In the genomic region with DNA sequence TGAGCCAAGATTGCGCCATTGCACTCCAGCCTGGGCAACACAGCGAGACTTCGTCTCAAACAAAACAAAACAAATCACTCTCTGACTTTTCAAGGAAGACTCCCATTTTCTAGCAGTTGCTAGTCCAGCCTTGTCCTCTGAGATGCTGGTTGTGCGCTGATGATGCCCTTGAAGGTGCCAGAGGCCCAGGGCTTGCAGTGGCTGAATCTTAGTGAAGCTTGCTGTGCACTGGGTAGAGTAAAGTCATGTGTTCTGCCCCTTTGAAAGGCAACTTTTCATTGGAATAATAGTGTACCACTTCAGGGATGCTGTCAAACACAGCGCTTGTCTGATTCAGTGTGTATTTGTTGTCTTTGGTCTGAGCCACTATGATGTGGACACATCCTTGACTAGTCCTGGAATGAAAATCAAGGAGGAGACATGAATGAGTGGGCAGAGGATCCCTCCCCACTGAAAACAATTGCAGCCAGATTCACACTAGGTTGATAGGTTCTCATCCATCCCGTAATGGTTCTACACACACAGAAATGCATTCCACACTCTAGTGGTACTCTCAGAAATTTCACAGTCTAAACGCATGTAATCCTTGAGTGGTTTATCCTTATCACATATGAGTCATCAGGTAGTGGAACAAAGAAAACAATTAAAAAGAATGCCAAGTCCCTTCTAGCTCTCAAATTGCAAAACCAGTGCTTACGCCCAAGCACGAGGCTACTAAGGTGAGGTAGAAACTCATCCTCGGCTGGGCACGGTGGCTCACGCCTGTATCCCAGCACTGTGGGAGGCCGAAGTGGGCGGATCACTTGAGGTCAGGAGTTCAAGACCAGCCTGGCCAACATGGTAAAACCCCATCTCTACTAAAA, we compare ENCODE assay signal across 1 cellular context.
TF ChIP-seq lines count a peak whose summit lies in the region.

No MANE protein-coding gene starts in this region.

TF ChIP-seq in HEK293, 187 proteins besides CTCF, POLR2A, EP300 and RAD21 (continued from another document and continues in another):
- TF ChIP-seq, protein P1, sequence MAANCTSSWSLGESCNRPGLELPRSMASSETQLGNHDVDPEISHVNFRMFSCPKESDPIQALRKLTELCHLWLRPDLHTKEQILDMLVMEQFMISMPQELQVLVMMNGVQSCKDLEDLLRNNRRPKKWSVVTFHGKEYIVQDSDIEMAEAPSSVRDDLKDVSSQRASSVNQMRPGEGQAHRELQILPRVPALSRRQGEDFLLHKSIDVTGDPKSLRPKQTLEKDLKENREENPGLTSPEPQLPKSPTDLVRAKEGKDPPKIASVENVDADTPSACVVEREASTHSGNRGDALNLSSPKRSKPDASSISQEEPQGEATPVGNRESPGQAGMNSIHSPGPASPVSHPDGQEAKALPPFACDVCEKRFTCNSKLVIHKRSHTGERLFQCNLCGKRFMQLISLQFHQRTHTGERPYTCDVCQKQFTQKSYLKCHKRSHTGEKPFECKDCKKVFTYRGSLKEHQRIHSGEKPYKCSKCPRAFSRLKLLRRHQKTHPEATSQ (tag by site-specific recombination; IDR thresholded peaks at IDR 0.05) = 0 out of 2 replicates have a peak, but pooled peaks have one; percentile 77
- no peak for TF ChIP-seq HOXA7 (CRISPR knock-in tag; IDR thresholded peaks at IDR 0.05; ENCODE audit: borderline replicate concordance)
- TF ChIP-seq ZNF785 (tag by site-specific recombination; IDR thresholded peaks at IDR 0.05) = peak; percentile 61; the same call in 1 of the 2 replicates
- TF ChIP-seq SP3 (tag by site-specific recombination; IDR thresholded peaks at IDR 0.05) = peak; percentile 43; the same call in 1 of the 2 replicates
- TF ChIP-seq, protein P2, sequence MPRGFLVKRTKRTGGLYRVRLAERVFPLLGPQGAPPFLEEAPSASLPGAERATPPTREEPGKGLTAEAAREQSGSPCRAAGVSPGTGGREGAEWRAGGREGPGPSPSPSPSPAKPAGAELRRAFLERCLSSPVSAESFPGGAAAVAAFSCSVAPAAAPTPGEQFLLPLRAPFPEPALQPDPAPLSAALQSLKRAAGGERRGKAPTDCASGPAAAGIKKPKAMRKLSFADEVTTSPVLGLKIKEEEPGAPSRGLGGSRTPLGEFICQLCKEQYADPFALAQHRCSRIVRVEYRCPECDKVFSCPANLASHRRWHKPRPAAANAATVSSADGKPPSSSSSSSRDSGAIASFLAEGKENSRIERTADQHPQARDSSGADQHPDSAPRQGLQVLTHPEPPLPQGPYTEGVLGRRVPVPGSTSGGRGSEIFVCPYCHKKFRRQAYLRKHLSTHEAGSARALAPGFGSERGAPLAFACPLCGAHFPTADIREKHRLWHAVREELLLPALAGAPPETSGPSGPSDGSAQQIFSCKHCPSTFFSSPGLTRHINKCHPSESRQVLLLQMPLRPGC (tag by site-specific recombination; IDR thresholded peaks at IDR 0.05) = peak; percentile 90
- TF ChIP-seq ZNF37A (tag by site-specific recombination; IDR thresholded peaks at IDR 0.05) = no peak
- no peak for TF ChIP-seq ZNF548 (tag by site-specific recombination; IDR thresholded peaks at IDR 0.05)
- peak; percentile 39 for TF ChIP-seq WT1 (tag by site-specific recombination; IDR thresholded peaks at IDR 0.05)
- peak; percentile 33; the same call in 1 of the 2 replicates for TF ChIP-seq ZNF623 (tag by site-specific recombination; IDR thresholded peaks at IDR 0.05)
- TF ChIP-seq KLF7 (tag by site-specific recombination; IDR thresholded peaks at IDR 0.05; ENCODE audit: borderline replicate concordance) = peak; percentile 54; the same call in 1 of the 2 replicates
- no peak for TF ChIP-seq ZNF169 (tag by site-specific recombination; IDR thresholded peaks at IDR 0.05)
- TF ChIP-seq ZBTB48 (tag by site-specific recombination; IDR thresholded peaks at IDR 0.05) = 0 out of 2 replicates have a peak, but pooled peaks have one; percentile 36
- TF ChIP-seq ZXDB (tag by site-specific recombination; IDR thresholded peaks at IDR 0.05) = peak; percentile 80
- TF ChIP-seq FEZF1 (tag by site-specific recombination; IDR thresholded peaks at IDR 0.05) = peak; percentile 28; the same call in 1 of the 2 replicates
- no peak for TF ChIP-seq PRDM2 (tag by site-specific recombination; IDR thresholded peaks at IDR 0.05; ENCODE audit: borderline replicate concordance)
- no peak for TF ChIP-seq ZNF768 (tag by site-specific recombination; IDR thresholded peaks at IDR 0.05)
- TF ChIP-seq, protein P3, sequence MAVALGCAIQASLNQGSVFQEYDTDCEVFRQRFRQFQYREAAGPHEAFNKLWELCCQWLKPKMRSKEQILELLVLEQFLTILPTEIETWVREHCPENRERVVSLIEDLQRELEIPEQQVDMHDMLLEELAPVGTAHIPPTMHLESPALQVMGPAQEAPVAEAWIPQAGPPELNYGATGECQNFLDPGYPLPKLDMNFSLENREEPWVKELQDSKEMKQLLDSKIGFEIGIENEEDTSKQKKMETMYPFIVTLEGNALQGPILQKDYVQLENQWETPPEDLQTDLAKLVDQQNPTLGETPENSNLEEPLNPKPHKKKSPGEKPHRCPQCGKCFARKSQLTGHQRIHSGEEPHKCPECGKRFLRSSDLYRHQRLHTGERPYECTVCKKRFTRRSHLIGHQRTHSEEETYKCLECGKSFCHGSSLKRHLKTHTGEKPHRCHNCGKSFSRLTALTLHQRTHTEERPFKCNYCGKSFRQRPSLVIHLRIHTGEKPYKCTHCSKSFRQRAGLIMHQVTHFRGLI (tag by site-specific recombination; IDR thresholded peaks at IDR 0.05) = peak; percentile 60
- peak; percentile 79 for TF ChIP-seq BCL11A (tag by site-specific recombination; IDR thresholded peaks at IDR 0.05; ENCODE audit: low read depth)
- TF ChIP-seq, protein P4, sequence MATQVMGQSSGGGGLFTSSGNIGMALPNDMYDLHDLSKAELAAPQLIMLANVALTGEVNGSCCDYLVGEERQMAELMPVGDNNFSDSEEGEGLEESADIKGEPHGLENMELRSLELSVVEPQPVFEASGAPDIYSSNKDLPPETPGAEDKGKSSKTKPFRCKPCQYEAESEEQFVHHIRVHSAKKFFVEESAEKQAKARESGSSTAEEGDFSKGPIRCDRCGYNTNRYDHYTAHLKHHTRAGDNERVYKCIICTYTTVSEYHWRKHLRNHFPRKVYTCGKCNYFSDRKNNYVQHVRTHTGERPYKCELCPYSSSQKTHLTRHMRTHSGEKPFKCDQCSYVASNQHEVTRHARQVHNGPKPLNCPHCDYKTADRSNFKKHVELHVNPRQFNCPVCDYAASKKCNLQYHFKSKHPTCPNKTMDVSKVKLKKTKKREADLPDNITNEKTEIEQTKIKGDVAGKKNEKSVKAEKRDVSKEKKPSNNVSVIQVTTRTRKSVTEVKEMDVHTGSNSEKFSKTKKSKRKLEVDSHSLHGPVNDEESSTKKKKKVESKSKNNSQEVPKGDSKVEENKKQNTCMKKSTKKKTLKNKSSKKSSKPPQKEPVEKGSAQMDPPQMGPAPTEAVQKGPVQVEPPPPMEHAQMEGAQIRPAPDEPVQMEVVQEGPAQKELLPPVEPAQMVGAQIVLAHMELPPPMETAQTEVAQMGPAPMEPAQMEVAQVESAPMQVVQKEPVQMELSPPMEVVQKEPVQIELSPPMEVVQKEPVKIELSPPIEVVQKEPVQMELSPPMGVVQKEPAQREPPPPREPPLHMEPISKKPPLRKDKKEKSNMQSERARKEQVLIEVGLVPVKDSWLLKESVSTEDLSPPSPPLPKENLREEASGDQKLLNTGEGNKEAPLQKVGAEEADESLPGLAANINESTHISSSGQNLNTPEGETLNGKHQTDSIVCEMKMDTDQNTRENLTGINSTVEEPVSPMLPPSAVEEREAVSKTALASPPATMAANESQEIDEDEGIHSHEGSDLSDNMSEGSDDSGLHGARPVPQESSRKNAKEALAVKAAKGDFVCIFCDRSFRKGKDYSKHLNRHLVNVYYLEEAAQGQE (tag by site-specific recombination; IDR thresholded peaks at IDR 0.05) = no peak
- peak; percentile 64 for TF ChIP-seq ZBTB44 (tag by site-specific recombination; IDR thresholded peaks at IDR 0.05)
- peak; percentile 84 for TF ChIP-seq ZNF10 (tag by site-specific recombination; IDR thresholded peaks at IDR 0.05)
- peak; percentile 7 for TF ChIP-seq SP2 (tag by site-specific recombination; IDR thresholded peaks at IDR 0.05)
- TF ChIP-seq ZNF366 (tag by site-specific recombination; conservative IDR thresholded peaks at IDR 0.05) = peak; percentile 97
- TF ChIP-seq ZNF24 (tag by site-specific recombination; IDR thresholded peaks at IDR 0.05) = peak; percentile 91; the same call in 1 of the 2 replicates
- TF ChIP-seq ZNF302 (tag by site-specific recombination; IDR thresholded peaks at IDR 0.05; ENCODE audit: low read depth) = no peak
- TF ChIP-seq ZNF747 (tag by site-specific recombination; IDR thresholded peaks at IDR 0.05) = no peak
- no peak for TF ChIP-seq ZNF404 (tag by site-specific recombination; IDR thresholded peaks at IDR 0.05)
- no peak for TF ChIP-seq ZNF555 (tag by site-specific recombination; conservative IDR thresholded peaks at IDR 0.05)
- TF ChIP-seq ZNF624 (tag by site-specific recombination; IDR thresholded peaks at IDR 0.05) = no peak
- TF ChIP-seq, protein P5, sequence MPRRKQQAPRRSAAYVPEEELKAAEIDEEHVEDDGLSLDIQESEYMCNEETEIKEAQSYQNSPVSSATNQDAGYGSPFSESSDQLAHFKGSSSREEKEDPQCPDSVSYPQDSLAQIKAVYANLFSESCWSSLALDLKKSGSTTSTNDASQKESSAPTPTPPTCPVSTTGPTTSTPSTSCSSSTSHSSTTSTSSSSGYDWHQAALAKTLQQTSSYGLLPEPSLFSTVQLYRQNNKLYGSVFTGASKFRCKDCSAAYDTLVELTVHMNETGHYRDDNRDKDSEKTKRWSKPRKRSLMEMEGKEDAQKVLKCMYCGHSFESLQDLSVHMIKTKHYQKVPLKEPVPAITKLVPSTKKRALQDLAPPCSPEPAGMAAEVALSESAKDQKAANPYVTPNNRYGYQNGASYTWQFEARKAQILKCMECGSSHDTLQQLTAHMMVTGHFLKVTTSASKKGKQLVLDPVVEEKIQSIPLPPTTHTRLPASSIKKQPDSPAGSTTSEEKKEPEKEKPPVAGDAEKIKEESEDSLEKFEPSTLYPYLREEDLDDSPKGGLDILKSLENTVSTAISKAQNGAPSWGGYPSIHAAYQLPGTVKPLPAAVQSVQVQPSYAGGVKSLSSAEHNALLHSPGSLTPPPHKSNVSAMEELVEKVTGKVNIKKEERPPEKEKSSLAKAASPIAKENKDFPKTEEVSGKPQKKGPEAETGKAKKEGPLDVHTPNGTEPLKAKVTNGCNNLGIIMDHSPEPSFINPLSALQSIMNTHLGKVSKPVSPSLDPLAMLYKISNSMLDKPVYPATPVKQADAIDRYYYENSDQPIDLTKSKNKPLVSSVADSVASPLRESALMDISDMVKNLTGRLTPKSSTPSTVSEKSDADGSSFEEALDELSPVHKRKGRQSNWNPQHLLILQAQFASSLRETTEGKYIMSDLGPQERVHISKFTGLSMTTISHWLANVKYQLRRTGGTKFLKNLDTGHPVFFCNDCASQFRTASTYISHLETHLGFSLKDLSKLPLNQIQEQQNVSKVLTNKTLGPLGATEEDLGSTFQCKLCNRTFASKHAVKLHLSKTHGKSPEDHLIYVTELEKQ (tag by site-specific recombination; IDR thresholded peaks at IDR 0.05; ENCODE audit: borderline replicate concordance) = peak; percentile 86
- peak; percentile 65 for TF ChIP-seq GLIS1 (tag by site-specific recombination; IDR thresholded peaks at IDR 0.05)
